Comparison of ENCODE assay signal across 17 cellular contexts in genomic region chr1:63463248-63463647, GRCh38. TPM values are rescaled to one million over a fixed set of nuclear protein-coding genes. Genes with fewer than 3 reads are reported as not detected.
DNase-seq lines count a peak whose midpoint lies in the region; ATAC-seq lines count a peak whose summit lies in the region.
"Had no signal": no experiment of that assay in that cellular context is flagged by ENCODE, and none has a peak within 500 bp of the region (broad histone marks: within the 10 kb centered on the region; RNA-seq: fewer than 3 reads in every experiment).

No MANE protein-coding gene starts in this region.

- peak overlapping the region in 2 of 9 donors; percentile 6 to 32 for H3K27ac Mint-ChIP-seq in naive thymus-derived CD4-positive, alpha-beta T cell
- no peak overlapping the region for H3K27ac Mint-ChIP-seq in T-helper 2 cell treated with Interferon-gamma antibody and Interleukin-4, amounts not matched to agents 5 μg/mL and 100 μg/mL, for 36 hours
- H3K27ac Mint-ChIP-seq: naive B cell had no signal

- intact Hi-C loops in naive thymus-derived CD4-positive, alpha-beta T cell (cut with micrococcal nuclease): no loop called here

- no peak overlapping the region for H3K4me3 ChIP-seq in naive thymus-derived CD4-positive, alpha-beta T cell (ENCODE audit: low read length)
- H3K4me3 ChIP-seq: left ventricle myocardium inferior, stomach, vagina had no signal

- H3K36me3 Mint-ChIP-seq in naive thymus-derived CD4-positive, alpha-beta T cell: peaks cover 9 to 52% (median 32%) of the 10 kb centered on the region in 5 donors
- H3K36me3 Mint-ChIP-seq in T-helper 2 cell treated with Interferon-gamma antibody and Interleukin-4, amounts not matched to agents 5 μg/mL and 100 μg/mL, for 36 hours (ENCODE audit: low read depth): peaks cover 32% of the 10 kb centered on the region

- peaks cover 0 to 4% (median 0%) of the 10 kb centered on the region in 7 donors for H3K4me1 Mint-ChIP-seq in naive thymus-derived CD4-positive, alpha-beta T cell
- H3K4me1 Mint-ChIP-seq in T-helper 2 cell treated with Interferon-gamma antibody and Interleukin-4, amounts not matched to agents 5 μg/mL and 100 μg/mL, for 36 hours (ENCODE audit: low read depth): peaks cover 3% of the 10 kb centered on the region
- H3K4me1 Mint-ChIP-seq: naive B cell had no signal

- H3K9me3 ChIP-seq in naive thymus-derived CD4-positive, alpha-beta T cell (ENCODE audit: control insufficient read depth in 2 of 3, low read length in 3 of 3): no peaks in the 10 kb centered on the region

- no peak overlapping the region for H3K27ac ChIP-seq in naive thymus-derived CD4-positive, alpha-beta T cell (ENCODE audit: low read depth, low read length)
- H3K27ac ChIP-seq: left ventricle myocardium inferior, stomach, vagina had no signal

- H3K27me3 ChIP-seq in naive thymus-derived CD4-positive, alpha-beta T cell (ENCODE audit: control insufficient read depth in 2 of 2, insufficient read depth in 2 of 2, low read length in 2 of 2): no peaks in the 10 kb centered on the region
- H3K27me3 ChIP-seq: stomach, vagina had no signal

- H3K4me3 Mint-ChIP-seq in naive thymus-derived CD4-positive, alpha-beta T cell: no peak overlapping the region
- no peak overlapping the region for H3K4me3 Mint-ChIP-seq in T-helper 2 cell treated with Interferon-gamma antibody and Interleukin-4, amounts not matched to agents 5 μg/mL and 100 μg/mL, for 36 hours
- H3K4me3 Mint-ChIP-seq: naive B cell had no signal

- CTCF ChIA-PET in naive thymus-derived CD4-positive, alpha-beta T cell (lab: Charles Lee): no interaction called here

- peaks cover 0 to 21% (median 9%) of the 10 kb centered on the region in 11 donors for H3K9me3 Mint-ChIP-seq in naive thymus-derived CD4-positive, alpha-beta T cell
- H3K9me3 Mint-ChIP-seq in T-helper 2 cell treated with Interferon-gamma antibody and Interleukin-4, amounts not matched to agents 5 μg/mL and 100 μg/mL, for 36 hours: peaks cover 21% of the 10 kb centered on the region

- no peaks in the 10 kb centered on the region for H3K27me3 Mint-ChIP-seq in naive thymus-derived CD4-positive, alpha-beta T cell
- no peaks in the 10 kb centered on the region for H3K27me3 Mint-ChIP-seq in T-helper 2 cell treated with Interferon-gamma antibody and Interleukin-4, amounts not matched to agents 5 μg/mL and 100 μg/mL, for 36 hours (ENCODE audit: low read depth)
- H3K27me3 Mint-ChIP-seq: naive B cell had no signal

- ATAC-seq in naive thymus-derived CD4-positive, alpha-beta T cell: peak; percentile 60
- no peak for ATAC-seq in GM21825 (IDR thresholded peaks at IDR 0.05; ENCODE audit: unreplicated experiment)
- ATAC-seq: activated CD4-positive, CD25-positive, alpha-beta regulatory T cell treated with anti-CD3 and anti-CD28 coated beads, Interleukin-2, amount 50 U/mL, for 24 hours had no signal

- POLR2A ChIA-PET in naive thymus-derived CD4-positive, alpha-beta T cell (lab: Charles Lee): no interaction called here

- H3K36me3 ChIP-seq in naive thymus-derived CD4-positive, alpha-beta T cell (ENCODE audit: control insufficient read depth in 2 of 3, insufficient read depth in 3 of 3, low read length in 3 of 3): no peaks in the 10 kb centered on the region
- H3K36me3 ChIP-seq: vagina had no signal

- DNase-seq in GF-D8 (lab: John Stamatoyannopoulos, UW): peak; percentile 87
- peak; percentile 42 to 84 for DNase-seq in NOMO-1 (lab: John Stamatoyannopoulos, UW; ENCODE audit: unreplicated experiment in 2 of 2)
- DNase-seq in dermis blood vessel endothelial cell: peak; percentile 86
- no peak for DNase-seq in naive thymus-derived CD4-positive, alpha-beta T cell
- DNase-seq in T-helper 2 cell treated with Interferon-gamma antibody and Interleukin-4, amounts not matched to agents 5 μg/mL and 100 μg/mL, for 36 hours (ENCODE audit: low spot score): no peak
- DNase-seq in nucleus accumbens (lab: John Stamatoyannopoulos, UW): no peak
- no peak for DNase-seq in HuH-7.5 (ENCODE audit: low spot score)
- DNase-seq: activated CD8-positive, alpha-beta memory T cell treated with anti-CD3 and anti-CD28 coated beads, Interleukin-2, amount 50 U/mL, for 4 hours; activated naive CD4-positive, alpha-beta T cell; left ventricle myocardium inferior; naive B cell; NCI-H2081; NCI-H774; stomach had no signal

- H3K4me1 ChIP-seq in naive thymus-derived CD4-positive, alpha-beta T cell (ENCODE audit: control insufficient read depth in 2 of 2, insufficient read depth in 2 of 2, low read length in 2 of 2): no peaks in the 10 kb centered on the region
- H3K4me1 ChIP-seq: left ventricle myocardium inferior, stomach, vagina had no signal

RNA-seq across cellular contexts. Expression of gene ITGB3BP, which starts 59.8 kb away (rescaled TPM):
- total RNA-seq in dermis blood vessel endothelial cell: 9.7 and 21.0 TPM in 2 replicates
- 10 to 100 TPM; 16.5 to 52.6 (median 32.9) TPM for total RNA-seq in naive thymus-derived CD4-positive, alpha-beta T cell
- polyA plus RNA-seq in naive thymus-derived CD4-positive, alpha-beta T cell: 10 to 100 TPM; 19.6 to 24.6 TPM

Comparison
In these comparisons a context has a peak if more than half of its experiments do, and no peak if none do; other contexts are left out.
1. DNase-seq: peak in GF-D8 (single experiment), NOMO-1 (2 of 2) and dermis blood vessel endothelial cell (single experiment); none in naive thymus-derived CD4-positive, alpha-beta T cell (0 of 9), T-helper 2 cell treated with Interferon-gamma antibody and Interleukin-4, amounts not matched to agents 5 μg/mL and 100 μg/mL, for 36 hours (single experiment), nucleus accumbens (0 of 56) and HuH-7.5 (single experiment).